18 cellular contexts compared by ENCODE assay signal in the genomic region with DNA sequence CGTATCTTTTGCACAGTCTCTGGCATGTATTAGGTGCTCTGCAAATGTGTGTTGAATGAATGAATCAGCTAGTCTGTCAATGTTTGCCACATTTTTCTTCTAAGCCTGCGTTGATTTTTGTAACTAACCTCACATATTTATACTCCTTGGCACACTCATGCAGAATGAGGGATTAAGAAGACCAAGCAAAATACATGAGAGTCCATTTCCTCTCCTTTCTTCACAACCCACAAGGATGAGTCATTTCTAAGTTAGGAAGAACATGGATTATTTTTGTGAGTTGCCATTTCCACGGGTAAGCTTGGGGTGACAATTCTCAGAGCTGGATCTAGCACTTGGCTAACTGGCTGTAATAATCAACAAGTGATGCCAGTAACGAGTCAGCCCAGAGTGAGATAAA.
DNase-seq lines count a peak whose midpoint lies in the region; ATAC-seq and TF ChIP-seq lines count a peak whose summit lies in the region.
"Had no signal": no experiment of that assay in that cellular context is flagged by ENCODE, and none has a peak within 500 bp of the region (broad histone marks: within the 10 kb centered on the region; RNA-seq: fewer than 3 reads in every experiment).

No MANE protein-coding gene starts in this region.

- TF ChIP-seq CTCF in epithelial cell of esophagus (IDR thresholded peaks at IDR 0.05; ENCODE audit: insufficient read depth, low read depth, low read length, missing control alignments): no peak

- intact Hi-C loops in cardiac septum (cut with DNase I): no loop called here

- peak; percentile 50 for DNase-seq in EL
- peak; percentile 61 for DNase-seq in NCI-H226
- DNase-seq in epithelial cell of esophagus (ENCODE audit: low read depth): peak; percentile 35
- peak; percentile 12 for DNase-seq in renal cortical epithelial cell (ENCODE audit: low read depth)
- DNase-seq in cardiac septum (ENCODE audit: low spot score): no peak
- no peak for DNase-seq in natural killer cell treated with Interleukin-12 subunit alpha and Interleukin-12 subunit beta and Interleukin-15 and Interleukin-18, amount 100 ng/mL, for 72 hours (ENCODE audit: low spot score)
- no peak for DNase-seq in NK-92 (lab: John Stamatoyannopoulos, UW; ENCODE audit: unreplicated experiment)
- no peak for DNase-seq in UCSD-AML1 (lab: John Stamatoyannopoulos, UW; ENCODE audit: unreplicated experiment)
- DNase-seq: activated CD4-positive, alpha-beta T cell treated with anti-CD3 and anti-CD28 coated beads for 36 hours; activated naive CD8-positive, alpha-beta T cell treated with anti-CD3 and anti-CD28 coated beads, Interleukin-2, amount 10 ng/mL, durations not matched to agents 7 days and 5 days; cortex of kidney; erythroblast; mesendoderm; NCI-H2081; NCI-H748 treated with DMSO at 0.1 percent for 48 hours; nucleus accumbens; spleen had no signal

- no peak overlapping the region for H3K4me3 ChIP-seq in epithelial cell of esophagus (ENCODE audit: low read length)
- H3K4me3 ChIP-seq: spleen had no signal

- ATAC-seq in natural killer cell treated with Interleukin-12 subunit alpha and Interleukin-12 subunit beta and Interleukin-15 and Interleukin-18, amount 100 ng/mL, for 72 hours: no peak
- ATAC-seq: activated CD4-positive, alpha-beta T cell treated with anti-CD3 and anti-CD28 coated beads for 36 hours had no signal

- no peak overlapping the region for H3K4me3 Mint-ChIP-seq in natural killer cell treated with Interleukin-12 subunit alpha and Interleukin-12 subunit beta and Interleukin-15 and Interleukin-18, amount 100 ng/mL, for 72 hours
- H3K4me3 Mint-ChIP-seq: activated CD4-positive, alpha-beta T cell treated with anti-CD3 and anti-CD28 coated beads for 36 hours; activated naive CD8-positive, alpha-beta T cell treated with anti-CD3 and anti-CD28 coated beads, Interleukin-2, amount 10 ng/mL, durations not matched to agents 7 days and 5 days; T-helper 1 cell treated with Interleukin-12 subunit alpha and Interleukin-12 subunit beta and Interleukin-4 antibody, amounts not matched to agents 30 μg/mL and 1 μg/mL, for 36 hours had no signal

- H3K27me3 Mint-ChIP-seq in natural killer cell treated with Interleukin-12 subunit alpha and Interleukin-12 subunit beta and Interleukin-15 and Interleukin-18, amount 100 ng/mL, for 72 hours: no peaks in the 10 kb centered on the region
- H3K27me3 Mint-ChIP-seq: activated CD4-positive, alpha-beta T cell treated with anti-CD3 and anti-CD28 coated beads for 36 hours; activated naive CD8-positive, alpha-beta T cell treated with anti-CD3 and anti-CD28 coated beads, Interleukin-2, amount 10 ng/mL, durations not matched to agents 7 days and 5 days had no signal

- peaks cover 7% of the 10 kb centered on the region for H3K9me3 Mint-ChIP-seq in natural killer cell treated with Interleukin-12 subunit alpha and Interleukin-12 subunit beta and Interleukin-15 and Interleukin-18, amount 100 ng/mL, for 72 hours

- no peaks in the 10 kb centered on the region for H3K36me3 Mint-ChIP-seq in natural killer cell treated with Interleukin-12 subunit alpha and Interleukin-12 subunit beta and Interleukin-15 and Interleukin-18, amount 100 ng/mL, for 72 hours
- H3K36me3 Mint-ChIP-seq: activated naive CD8-positive, alpha-beta T cell treated with anti-CD3 and anti-CD28 coated beads, Interleukin-2, amount 10 ng/mL, durations not matched to agents 7 days and 5 days had no signal

- H3K4me1 Mint-ChIP-seq in natural killer cell treated with Interleukin-12 subunit alpha and Interleukin-12 subunit beta and Interleukin-15 and Interleukin-18, amount 100 ng/mL, for 72 hours (ENCODE audit: low read depth in 2 of 2): no peaks in the 10 kb centered on the region
- H3K4me1 Mint-ChIP-seq: activated CD4-positive, alpha-beta T cell treated with anti-CD3 and anti-CD28 coated beads for 36 hours; activated naive CD8-positive, alpha-beta T cell treated with anti-CD3 and anti-CD28 coated beads, Interleukin-2, amount 10 ng/mL, durations not matched to agents 7 days and 5 days had no signal

- no peak overlapping the region for H3K27ac Mint-ChIP-seq in natural killer cell treated with Interleukin-12 subunit alpha and Interleukin-12 subunit beta and Interleukin-15 and Interleukin-18, amount 100 ng/mL, for 72 hours
- H3K27ac Mint-ChIP-seq: activated CD4-positive, alpha-beta T cell treated with anti-CD3 and anti-CD28 coated beads for 36 hours; activated naive CD8-positive, alpha-beta T cell treated with anti-CD3 and anti-CD28 coated beads, Interleukin-2, amount 10 ng/mL, durations not matched to agents 7 days and 5 days; T-helper 1 cell treated with Interleukin-12 subunit alpha and Interleukin-12 subunit beta and Interleukin-4 antibody, amounts not matched to agents 30 μg/mL and 1 μg/mL, for 36 hours had no signal

Comparison
In these comparisons a context has a peak if more than half of its experiments do, and no peak if none do; other contexts are left out.
1. DNase-seq: peak in EL (single experiment), NCI-H226 (single experiment), epithelial cell of esophagus (single experiment) and renal cortical epithelial cell (single experiment); none in cardiac septum (single experiment), natural killer cell treated with Interleukin-12 subunit alpha and Interleukin-12 subunit beta and Interleukin-15 and Interleukin-18, amount 100 ng/mL, for 72 hours (single experiment), NK-92 (single experiment) and UCSD-AML1 (single experiment).